ENCODE assay signal across 8 cellular contexts in genomic region chrX:45758319-45758718, GRCh38.
DNase-seq lines count a peak whose midpoint lies in the region; ATAC-seq and TF ChIP-seq lines count a peak whose summit lies in the region.

No MANE protein-coding gene starts in this region.

- ATAC-seq in GM18909 (IDR thresholded peaks at IDR 0.05; ENCODE audit: poor library complexity, unreplicated experiment) = peak; percentile 38

- in situ Hi-C loops in ACHN (cut with HindIII; ENCODE audit: low pct_ligation_motif_present, low pct_unique_long_range_greater_than_20kb, low sequenced_read_pairs) = no loop called here

- H3K4me3 ChIP-seq in foreskin fibroblast (ENCODE audit: low read depth in 1 of 2, low read length in 2 of 2) (peak overlapping the region in 1 of 2 donors; percentile 2), subcutaneous abdominal adipose tissue (ENCODE audit: low read depth in 1 of 5, low read length in 5 of 5) (peak overlapping the region in 1 of 5 donors; percentile 1)

- peaks cover 0 to 33% (median 5%) of the 10 kb centered on the region in 5 donors for H3K4me1 ChIP-seq in subcutaneous abdominal adipose tissue (ENCODE audit: control insufficient read depth in 5 of 5, insufficient read depth in 5 of 5, low read length in 5 of 5)

- H3K36me3 ChIP-seq in subcutaneous abdominal adipose tissue (ENCODE audit: control insufficient read depth in 5 of 5, insufficient read depth in 5 of 5, low read length in 5 of 5) = peaks cover 0 to 3% (median 0%) of the 10 kb centered on the region in 5 donors

- H3K27ac ChIP-seq in subcutaneous abdominal adipose tissue (ENCODE audit: low read depth, low read length) = peak overlapping the region; percentile 24

- no peak overlapping the region for H3K9ac ChIP-seq in subcutaneous abdominal adipose tissue (ENCODE audit: low read length in 5 of 5)

- peak; percentile 80 for DNase-seq in ACHN
- DNase-seq in HK-2 (ENCODE audit: unreplicated experiment) = peak; percentile 55
- DNase-seq in activated CD4-positive, alpha-beta T cell treated with anti-CD3 and anti-CD28 coated beads for 1 hour = peak; percentile 27
- DNase-seq in foreskin fibroblast = peak; percentile 75 to 83
- no peak for DNase-seq in NCI-H510A (lab: John Stamatoyannopoulos, UW)
- DNase-seq in hippocampal formation (lab: John Stamatoyannopoulos, UW) = no peak

- no peaks in the 10 kb centered on the region for H3K9me3 ChIP-seq in subcutaneous abdominal adipose tissue (ENCODE audit: control insufficient read depth in 5 of 5, low read length in 5 of 5)

- TF ChIP-seq CTCF in foreskin fibroblast (IDR thresholded peaks at IDR 0.05; ENCODE audit: low read depth, low read length) = no peak

- peaks cover 0 to 6% (median 2%) of the 10 kb centered on the region in 5 donors for H3K27me3 ChIP-seq in subcutaneous abdominal adipose tissue (ENCODE audit: control insufficient read depth in 5 of 5, insufficient read depth in 4 of 5, low read length in 5 of 5)

Comparison
In these comparisons a context has a peak if more than half of its experiments do, and no peak if none do; other contexts are left out.
1. DNase-seq: peak in ACHN (single experiment), HK-2 (single experiment), activated CD4-positive, alpha-beta T cell treated with anti-CD3 and anti-CD28 coated beads for 1 hour (single experiment) and foreskin fibroblast (2 of 2); none in NCI-H510A (single experiment) and hippocampal formation (0 of 2).